In genomic region chr12:49548822-49549648, GRCh38 we compare ENCODE assay signal across 8 cellular contexts. TPM values are rescaled to one million over a fixed set of nuclear protein-coding genes. Genes with fewer than 3 reads are reported as not detected.
DNase-seq lines count a peak whose midpoint lies in the region; ATAC-seq and TF ChIP-seq lines count a peak whose summit lies in the region.

No MANE protein-coding gene starts in this region.

- intact Hi-C loops in upper lobe of right lung (cut with DNase I) (no loop called here), Caco-2 (cut with micrococcal nuclease; ENCODE audit: unreplicated experiment) (no loop called here)

- POLR2A ChIA-PET in Caco-2 (lab: Charles Lee) = no interaction called here

- H3K27ac Mint-ChIP-seq in central memory CD8-positive, alpha-beta T cell (ENCODE audit: low read depth) = no peak overlapping the region
- H3K27ac Mint-ChIP-seq in Caco-2 (ENCODE audit: unreplicated experiment) = no peak overlapping the region

- no peaks in the 10 kb centered on the region for H3K9me3 Mint-ChIP-seq in central memory CD8-positive, alpha-beta T cell
- no peaks in the 10 kb centered on the region for H3K9me3 Mint-ChIP-seq in Caco-2 (ENCODE audit: unreplicated experiment)

- BruUV-seq in Caco-2 (replicated peaks; lab: Mats Ljungman, UMichigan) = no TSS peak

- H3K9me3 ChIP-seq in HUES48 (ENCODE audit: control insufficient read depth, insufficient read depth, low read length) (no peaks in the 10 kb centered on the region), upper lobe of right lung (no peaks in the 10 kb centered on the region), Caco-2 (no peaks in the 10 kb centered on the region; the same call in 1 of the 2 replicates)

- no peaks in the 10 kb centered on the region for H3K79me2 ChIP-seq in ACC112 (ENCODE audit: control insufficient read depth, insufficient read depth, low read length, unreplicated experiment)

- H3K4me3 Mint-ChIP-seq in central memory CD8-positive, alpha-beta T cell = peak overlapping the region; percentile 55
- H3K4me3 Mint-ChIP-seq in Caco-2 (ENCODE audit: unreplicated experiment) = no peak overlapping the region

- H3K36me3 ChIP-seq in ACC112 (ENCODE audit: insufficient read depth, low read length) = no peaks in the 10 kb centered on the region
- H3K36me3 ChIP-seq in HUES48 (ENCODE audit: control insufficient read depth, insufficient read depth, low read length) = no peaks in the 10 kb centered on the region
- H3K36me3 ChIP-seq in upper lobe of right lung = no peaks in the 10 kb centered on the region
- H3K36me3 ChIP-seq in Caco-2 (ENCODE audit: control insufficient read depth, insufficient read depth, low read length) = no peaks in the 10 kb centered on the region

- H3K27me3 ChIP-seq in ACC112 (ENCODE audit: insufficient read depth, low read length) (peaks cover 6% of the 10 kb centered on the region; the same call in 1 of the 2 replicates), HUES48 (ENCODE audit: control insufficient read depth, insufficient read depth, low read length) (peaks cover 75% of the 10 kb centered on the region), upper lobe of right lung (peaks cover 36% of the 10 kb centered on the region), Caco-2 (replicated peaks; ENCODE audit: control insufficient read depth, insufficient read depth, low read length) (no peaks in the 10 kb centered on the region)

- CTCF ChIA-PET in Caco-2 (lab: Charles Lee) = interaction anchor here (1.5 kb wide), 1 partner anchor 190 kb away, joined by 4 read pairs; no protein-coding TSS in a partner anchor

- no peaks in the 10 kb centered on the region for H3K36me3 Mint-ChIP-seq in central memory CD8-positive, alpha-beta T cell (ENCODE audit: insufficient read depth)
- H3K36me3 Mint-ChIP-seq in Caco-2 (ENCODE audit: insufficient read depth, unreplicated experiment) = no peaks in the 10 kb centered on the region

- peaks cover 44% of the 10 kb centered on the region for H3K27me3 Mint-ChIP-seq in central memory CD8-positive, alpha-beta T cell
- no peaks in the 10 kb centered on the region for H3K27me3 Mint-ChIP-seq in Caco-2 (ENCODE audit: insufficient read depth, unreplicated experiment)

- H2AFZ ChIP-seq in ACC112 (ENCODE audit: low read length, unreplicated experiment) = peak overlapping the region; percentile 91

- H3K9ac ChIP-seq in HUES48 (ENCODE audit: low read depth, low read length) = no peak overlapping the region

- H3K4me3 ChIP-seq in ACC112 (ENCODE audit: low read depth, low read length) = peak overlapping the region; percentile 75
- peak overlapping the region; percentile 52 for H3K4me3 ChIP-seq in HUES48 (ENCODE audit: low read depth, low read length)
- H3K4me3 ChIP-seq in upper lobe of right lung = peak overlapping the region; percentile 36
- no peak overlapping the region for H3K4me3 ChIP-seq in Caco-2 (ENCODE audit: low read depth, low read length)

- TF ChIP-seq CTCF in upper lobe of right lung (IDR thresholded peaks at IDR 0.05) (peak; percentile 43), Caco-2 (IDR thresholded peaks at IDR 0.05; ENCODE audit: insufficient read depth in 1 of 2, low read depth in 1 of 2, low read length in 1 of 2, severe bottlenecking in 1 of 2, unreplicated experiment in 1 of 2) (no peak)

- peaks cover 6% of the 10 kb centered on the region for H3K4me1 Mint-ChIP-seq in central memory CD8-positive, alpha-beta T cell
- no peaks in the 10 kb centered on the region for H3K4me1 Mint-ChIP-seq in Caco-2 (ENCODE audit: low read depth, unreplicated experiment)

- H3K27ac ChIP-seq in ACC112 (ENCODE audit: low read depth, low read length) (no peak overlapping the region), HUES48 (ENCODE audit: low read depth, low read length) (no peak overlapping the region), upper lobe of right lung (no peak overlapping the region)

- H3K4me1 ChIP-seq in ACC112 (ENCODE audit: control insufficient read depth, insufficient read depth, low read length, unreplicated experiment) (peaks cover 6% of the 10 kb centered on the region), HUES48 (ENCODE audit: control insufficient read depth, insufficient read depth, low read length) (peaks cover 10% of the 10 kb centered on the region), upper lobe of right lung (peaks cover 14% of the 10 kb centered on the region), Caco-2 (peaks cover 3% of the 10 kb centered on the region; the same call in 1 of the 2 replicates)

- peak; percentile 11 for ATAC-seq in central memory CD8-positive, alpha-beta T cell (replicated peaks; ENCODE audit: extremely low read depth, poor library complexity, severe bottlenecking)
- ATAC-seq in upper lobe of right lung (peak; percentile 44), HG02763 (IDR thresholded peaks at IDR 0.05; ENCODE audit: unreplicated experiment) (no peak)

- no peak for DNase-seq in central memory CD8-positive, alpha-beta T cell (ENCODE audit: low spot score in 2 of 2)
- DNase-seq in lung microvascular endothelial cell (ENCODE audit: low read depth in 2 of 2) (peak; percentile 17 to 30), upper lobe of right lung (peak; percentile 66), Caco-2 (no peak), MV-4-11 (lab: John Stamatoyannopoulos, UW) (no peak)

RNA-seq across cellular contexts. Expression of gene KCNH3, which starts 10.2 kb away (rescaled TPM):
- under 0.01 TPM in 1 of 2 replicates, not detected in the other for total RNA-seq in lung microvascular endothelial cell
- 0.90 TPM for total RNA-seq in upper lobe of right lung
- 0.16 and 0.27 TPM in 2 replicates for total RNA-seq in Caco-2 (2022)

RNA-seq across cellular contexts. Expression of gene MCRS1, which starts 18.9 kb away (rescaled TPM):
- total RNA-seq in lung microvascular endothelial cell (42.9 and 44.2 TPM in 2 replicates), upper lobe of right lung (54.0 TPM), Caco-2 (2022) (115 and 122 TPM in 2 replicates)

RNA-seq across cellular contexts. Expression of gene FAM186B, which starts 56.4 kb away (rescaled TPM):
- total RNA-seq in lung microvascular endothelial cell = under 0.01 and 0.22 TPM in 2 replicates
- 0.75 TPM for total RNA-seq in upper lobe of right lung
- total RNA-seq in Caco-2 (2022) = 1.4 and 2.2 TPM in 2 replicates

Comparison
In these comparisons a context has a peak if more than half of its experiments do, and no peak if none do; other contexts are left out.
1. DNase-seq: peak in lung microvascular endothelial cell (2 of 2) and upper lobe of right lung (single experiment); none in central memory CD8-positive, alpha-beta T cell (0 of 2), Caco-2 (0 of 2) and MV-4-11 (single experiment).